Comparison of ENCODE assay signal across 16 cellular contexts in genomic region chr2:238498691-238499295, GRCh38.
A peak's percentile ranks its signal among the peaks of the same experiment; 100 is the strongest.
DNase-seq lines count a peak whose midpoint lies in the region; ATAC-seq and TF ChIP-seq lines count a peak whose summit lies in the region.
"Had no signal": no experiment of that assay in that cellular context is flagged by ENCODE, and none has a peak within 500 bp of the region (broad histone marks: within the 10 kb centered on the region; RNA-seq: fewer than 3 reads in every experiment).

No MANE protein-coding gene starts in this region.

- no peaks in the 10 kb centered on the region for H3K79me2 ChIP-seq in osteoblast (ENCODE audit: insufficient read depth, low read length)

- H3K4me2 ChIP-seq in BLaER1 treated with 17β-estradiol and CSF1 and Interleukin-3, amounts not matched to agents 10 nM and 100 nM = peak overlapping the region; percentile 36 to 95 (median 80); a peak in 21 of 22 replicates
- H3K4me2 ChIP-seq in osteoblast (ENCODE audit: insufficient read depth, low read length) = no peak overlapping the region

- no peak for TF ChIP-seq CTCF in coronary artery (IDR thresholded peaks at IDR 0.05)
- no peak for TF ChIP-seq CTCF in osteoblast (IDR thresholded peaks at IDR 0.05; ENCODE audit: extremely low read depth, low read depth, low read length)

- H3K27me3 ChIP-seq in BLaER1 treated with 17β-estradiol and CSF1 and Interleukin-3, amounts not matched to agents 10 nM and 100 nM = 0 out of 22 replicates have a peak, but pooled peaks cover 0 to 6% (median 0%) of the 10 kb centered on the region in 11 experiments
- no peaks in the 10 kb centered on the region for H3K27me3 ChIP-seq in osteoblast (ENCODE audit: insufficient read depth, low read length)

- H3K4me3 ChIP-seq in BLaER1 treated with 17β-estradiol and CSF1 and Interleukin-3, amounts not matched to agents 10 nM and 100 nM = peak overlapping the region in 1 of 10 experiments; percentile 31; a peak in 1 of 20 replicates
- H3K4me3 ChIP-seq in coronary artery (no peak overlapping the region), osteoblast (ENCODE audit: insufficient read depth, low read length) (no peak overlapping the region)
- H3K4me3 ChIP-seq: K562 had no signal

- no peaks in the 10 kb centered on the region for H3K36me3 ChIP-seq in BLaER1 treated with 17β-estradiol and CSF1 and Interleukin-3, amounts not matched to agents 10 nM and 100 nM
- H3K36me3 ChIP-seq in osteoblast (ENCODE audit: insufficient read depth, low read length) = no peaks in the 10 kb centered on the region

- H3K9me3 ChIP-seq in BLaER1 treated with 17β-estradiol and CSF1 and Interleukin-3, amounts not matched to agents 10 nM and 100 nM (replicated peaks in 1 of 11) = peaks cover 0 to 24% (median 12%) of the 10 kb centered on the region in 11 experiments; a peak in 10 of 22 replicates
- H3K9me3 ChIP-seq in osteoblast (ENCODE audit: low read depth, low read length) = no peaks in the 10 kb centered on the region

- H4K20me1 ChIP-seq in BLaER1 treated with 17β-estradiol and CSF1 and Interleukin-3, amounts not matched to agents 10 nM and 100 nM = no peaks in the 10 kb centered on the region
- H4K20me1 ChIP-seq in osteoblast (ENCODE audit: insufficient read depth, low read length) = no peaks in the 10 kb centered on the region

- H2AFZ ChIP-seq in osteoblast (ENCODE audit: low read length) = no peak overlapping the region

- H3K4me1 ChIP-seq in BLaER1 treated with 17β-estradiol and CSF1 and Interleukin-3, amounts not matched to agents 10 nM and 100 nM = peaks cover 16 to 79% (median 60%) of the 10 kb centered on the region in 10 experiments
- H3K4me1 ChIP-seq in osteoblast (ENCODE audit: insufficient read depth, low read length) = peaks cover 8% of the 10 kb centered on the region

- H3K9ac ChIP-seq in BLaER1 treated with 17β-estradiol and CSF1 and Interleukin-3, amounts not matched to agents 10 nM and 100 nM = peak overlapping the region in 4 of 11 experiments; percentile 23 to 50 (median 42); a peak in 7 of 22 replicates

- DNase-seq in NCI-H146 (lab: John Stamatoyannopoulos, UW) (peak; percentile 81), coronary artery (ENCODE audit: low spot score) (peak; percentile 49), osteoblast (ENCODE audit: insufficient read length, low spot score, missing footprints) (peak; percentile 44), RPMI8226 (no peak)
- no peak for DNase-seq in activated CD4-positive, alpha-beta T cell treated with anti-CD3 and anti-CD28 coated beads for 1 hour
- DNase-seq: ACHN; CD4-positive, alpha-beta memory T cell; DMS79 treated with DMSO at 0.1 percent for 48 hours; HCEC 1CT; MV-4-11; NCI-H1436; NCI-H2081; NK-92 treated with Interleukin-12 subunit alpha and Interleukin-12 subunit beta, amount 100 ng/mL, for 24 hours had no signal

- ATAC-seq in HG02870 (IDR thresholded peaks at IDR 0.05; ENCODE audit: unreplicated experiment) = no peak
- ATAC-seq: K562 had no signal

- peak overlapping the region in 4 of 11 experiments; percentile 26 to 43 (median 36); a peak in 5 of 22 replicates for H3K27ac ChIP-seq in BLaER1 treated with 17β-estradiol and CSF1 and Interleukin-3, amounts not matched to agents 10 nM and 100 nM
- no peak overlapping the region for H3K27ac ChIP-seq in coronary artery
- no peak overlapping the region for H3K27ac ChIP-seq in osteoblast (ENCODE audit: low read depth, low read length)

Comparison
In these comparisons a context has a peak if more than half of its experiments do, and no peak if none do; other contexts are left out.
1. DNase-seq: peak in NCI-H146 (single experiment), coronary artery (single experiment) and osteoblast (single experiment); none in activated CD4-positive, alpha-beta T cell treated with anti-CD3 and anti-CD28 coated beads for 1 hour (single experiment) and RPMI8226 (single experiment).